Comparison of ENCODE assay signal across 8 cellular contexts in genomic region chr1:153608742-153609584, GRCh38. TPM values are rescaled to one million over a fixed set of nuclear protein-coding genes. Genes with fewer than 3 reads are reported as not detected.
DNase-seq lines count a peak whose midpoint lies in the region; ATAC-seq, FAIRE-seq and TF ChIP-seq lines count a peak whose summit lies in the region.
"Had no signal": no experiment of that assay in that cellular context is flagged by ENCODE, and none has a peak within 500 bp of the region (broad histone marks: within the 10 kb centered on the region; RNA-seq: fewer than 3 reads in every experiment).

No MANE protein-coding gene starts in this region.

- DNase-seq in MG63 = peak; percentile 87
- peak; percentile 92 to 95 for DNase-seq in cardiac fibroblast (ENCODE audit: low read depth in 2 of 2)
- no peak for DNase-seq in keratinocyte (ENCODE audit: low read depth, low spot score)
- peak; percentile 64 for DNase-seq in smooth muscle cell of the brain vasculature (ENCODE audit: low read depth, low spot score)
- no peak for DNase-seq in NCI-H345 (lab: John Stamatoyannopoulos, UW)

- no peaks in the 10 kb centered on the region for H3K9me1 ChIP-seq in keratinocyte (ENCODE audit: control insufficient read depth, extremely low read depth, insufficient read depth, low read length)

- no peak for ATAC-seq in HG03280 (IDR thresholded peaks at IDR 0.05; ENCODE audit: unreplicated experiment)
- no peak for ATAC-seq in stimulated activated memory B cell treated with anti-CD40 and anti-IgM and Interleukin-4, amounts not matched to agents 10 μg/mL and 1 μg/mL and 100 μg/mL, for 72 hours

- no peaks in the 10 kb centered on the region for H3K27me3 ChIP-seq in MG63
- H3K27me3 ChIP-seq in keratinocyte (ENCODE audit: control insufficient read depth, extremely low read depth, insufficient read depth, low read length) = no peaks in the 10 kb centered on the region

- peaks cover 57% of the 10 kb centered on the region for H3K79me2 ChIP-seq in keratinocyte (ENCODE audit: control insufficient read depth, insufficient read depth, low read length)

- peaks cover 28% of the 10 kb centered on the region for H3K4me1 Mint-ChIP-seq in stimulated activated memory B cell treated with anti-CD40 and anti-IgM and Interleukin-4, amounts not matched to agents 10 μg/mL and 1 μg/mL and 100 μg/mL, for 72 hours

- H3K9me3 ChIP-seq in MG63 = no peaks in the 10 kb centered on the region
- H3K9me3 ChIP-seq in keratinocyte (ENCODE audit: control insufficient read depth, low read depth, low read length) = no peaks in the 10 kb centered on the region

- FAIRE-seq in keratinocyte (lab: Jason Lieb, UNC) = peak; percentile 65

- dilution Hi-C loops in keratinocyte (cut with MboI; ENCODE audit: extremely low pct_ligation_motif_present, low sequenced_read_pairs) = no loop called here

- H2AFZ ChIP-seq in keratinocyte (ENCODE audit: control insufficient read depth, low read length) = no peak overlapping the region

- no peak overlapping the region for H3K4me3 Mint-ChIP-seq in stimulated activated memory B cell treated with anti-CD40 and anti-IgM and Interleukin-4, amounts not matched to agents 10 μg/mL and 1 μg/mL and 100 μg/mL, for 72 hours

- peak overlapping the region; percentile 81 for H3K27ac ChIP-seq in keratinocyte (ENCODE audit: control insufficient read depth, insufficient read depth, low read length)

- H3K27ac Mint-ChIP-seq in stimulated activated memory B cell treated with anti-CD40 and anti-IgM and Interleukin-4, amounts not matched to agents 10 μg/mL and 1 μg/mL and 100 μg/mL, for 72 hours = no peak overlapping the region

- TF ChIP-seq CTCF in cardiac fibroblast (IDR thresholded peaks at IDR 0.05; ENCODE audit: low read depth, low read length) (no peak), keratinocyte (optimal IDR thresholded peaks at IDR 0.05 in 1 of 3, IDR thresholded peaks at IDR 0.05 in 1 of 3, conservative IDR thresholded peaks at IDR 0.05 in 1 of 3; ENCODE audit: extremely low read depth in 1 of 3, insufficient read depth in 2 of 3, low read length in 3 of 3) (no peak)

- H3K36me3 Mint-ChIP-seq in stimulated activated memory B cell treated with anti-CD40 and anti-IgM and Interleukin-4, amounts not matched to agents 10 μg/mL and 1 μg/mL and 100 μg/mL, for 72 hours = no peaks in the 10 kb centered on the region

- peak overlapping the region; percentile 99 for H3K9ac ChIP-seq in keratinocyte (ENCODE audit: control insufficient read depth, extremely low read depth, insufficient read depth, low read length)

- H4K20me1 ChIP-seq in keratinocyte (ENCODE audit: control insufficient read depth, extremely low read depth, insufficient read depth, low read length) = peaks cover 5% of the 10 kb centered on the region

- H3K27me3 Mint-ChIP-seq in stimulated activated memory B cell treated with anti-CD40 and anti-IgM and Interleukin-4, amounts not matched to agents 10 μg/mL and 1 μg/mL and 100 μg/mL, for 72 hours = no peaks in the 10 kb centered on the region

- H3K4me2 ChIP-seq in keratinocyte (ENCODE audit: control insufficient read depth, extremely low read depth, insufficient read depth, low read depth, low read length) = peak overlapping the region; percentile 98

- peak overlapping the region; percentile 34 for H3K4me3 ChIP-seq in MG63
- H3K4me3 ChIP-seq in cardiac fibroblast (replicated peaks in 1 of 2; ENCODE audit: low read depth in 2 of 2, low read length in 2 of 2) = peak overlapping the region; percentile 26 to 77
- peak overlapping the region; percentile 55 to 98 (median 90) for H3K4me3 ChIP-seq in keratinocyte (ENCODE audit: control insufficient read depth in 2 of 3, extremely low read depth in 1 of 3, insufficient read depth in 2 of 3, low read depth in 1 of 3, low read length in 3 of 3)

- peaks cover 51% of the 10 kb centered on the region for H3K36me3 ChIP-seq in MG63
- H3K36me3 ChIP-seq in keratinocyte (ENCODE audit: control insufficient read depth in 2 of 2, extremely low read depth in 1 of 2, insufficient read depth in 2 of 2, low read length in 2 of 2) = peaks cover 25 to 50% of the 10 kb centered on the region in 2 experiments

- H3K4me1 ChIP-seq in keratinocyte (ENCODE audit: control insufficient read depth, extremely low read depth, insufficient read depth, low read length) = peaks cover 35% of the 10 kb centered on the region

- peaks cover 2% of the 10 kb centered on the region for H3K9me3 Mint-ChIP-seq in stimulated activated memory B cell treated with anti-CD40 and anti-IgM and Interleukin-4, amounts not matched to agents 10 μg/mL and 1 μg/mL and 100 μg/mL, for 72 hours

RNA-seq across cellular contexts. Expression of gene S100A16, which starts 4.0 kb away (rescaled TPM):
- total RNA-seq in MG63 (2014; rRNA removed; shearing (Covaris generic); ENCODE audit: low replicate concordance) = 315 and 318 TPM in 2 replicates
- polyA plus RNA-seq in keratinocyte = 1,620 to 2,357 TPM (median 2,299 TPM) in 3 replicates
- polyA plus RNA-seq in keratinocyte (2011; ENCODE audit: low read depth) = 478 TPM
- 1,853 and 2,422 TPM in 2 replicates for polyA plus RNA-seq in keratinocyte (2011; cell fraction: cytosol; rRNA removed)
- polyA plus RNA-seq in keratinocyte (2011; cell fraction: nucleus; rRNA removed) = 641 and 719 TPM in 2 replicates
- 1,429 and 1,473 TPM in 2 replicates for polyA plus RNA-seq in keratinocyte (2012; ENCODE audit: low replicate concordance)
- 883 to 1,336 TPM (median 1,077 TPM) in 3 replicates for polyA minus RNA-seq in keratinocyte
- polyA minus RNA-seq in keratinocyte (2011; cell fraction: cytosol; rRNA and poly(A)+ RNA removed) = 1,097 TPM
- polyA minus RNA-seq in keratinocyte (2011; cell fraction: nucleus; rRNA and poly(A)+ RNA removed) = 264 and 275 TPM in 2 replicates
- total RNA-seq: T-helper 2 cell treated with Interferon-gamma antibody and Interleukin-4, amounts not matched to agents 100 ng/mL and 5 ng/mL, for 36 hours had no signal

RNA-seq across cellular contexts. Expression of gene S100A14, which starts 7.2 kb away (rescaled TPM):
- total RNA-seq in MG63 (2014; rRNA removed; shearing (Covaris generic); ENCODE audit: low replicate concordance) = 1.3 TPM in 1 of 2 replicates, not detected in the other
- 1,249 to 1,646 TPM (median 1,394 TPM) in 3 replicates for polyA plus RNA-seq in keratinocyte
- polyA plus RNA-seq in keratinocyte (2011; ENCODE audit: low read depth) = 1,951 TPM
- 1,566 and 1,644 TPM in 2 replicates for polyA plus RNA-seq in keratinocyte (2011; cell fraction: cytosol; rRNA removed)
- polyA plus RNA-seq in keratinocyte (2011; cell fraction: nucleus; rRNA removed) = 614 and 760 TPM in 2 replicates
- polyA plus RNA-seq in keratinocyte (2012; ENCODE audit: low replicate concordance) = 1,389 and 1,858 TPM in 2 replicates
- 691 to 1,029 TPM (median 755 TPM) in 3 replicates for polyA minus RNA-seq in keratinocyte
- polyA minus RNA-seq in keratinocyte (2011; cell fraction: cytosol; rRNA and poly(A)+ RNA removed) = 520 TPM
- 81.8 and 131 TPM in 2 replicates for polyA minus RNA-seq in keratinocyte (2011; cell fraction: nucleus; rRNA and poly(A)+ RNA removed)
- total RNA-seq: T-helper 2 cell treated with Interferon-gamma antibody and Interleukin-4, amounts not matched to agents 100 ng/mL and 5 ng/mL, for 36 hours had no signal

RNA-seq across cellular contexts. Expression of gene S100A13, which starts 18.3 kb away (rescaled TPM):
- 128 and 143 TPM in 2 replicates for total RNA-seq in MG63 (2014; rRNA removed; shearing (Covaris generic); ENCODE audit: low replicate concordance)
- 215 to 276 TPM (median 228 TPM) in 3 replicates for polyA plus RNA-seq in keratinocyte
- polyA plus RNA-seq in keratinocyte (2011; ENCODE audit: low read depth) = 23.1 TPM
- 196 and 254 TPM in 2 replicates for polyA plus RNA-seq in keratinocyte (2011; cell fraction: cytosol; rRNA removed)
- polyA plus RNA-seq in keratinocyte (2011; cell fraction: nucleus; rRNA removed) = 79.2 and 99.1 TPM in 2 replicates
- polyA plus RNA-seq in keratinocyte (2012; ENCODE audit: low replicate concordance) = 67.0 and 191 TPM in 2 replicates
- 66.1 to 141 TPM (median 117 TPM) in 3 replicates for polyA minus RNA-seq in keratinocyte
- 64.7 TPM for polyA minus RNA-seq in keratinocyte (2011; cell fraction: cytosol; rRNA and poly(A)+ RNA removed)
- polyA minus RNA-seq in keratinocyte (2011; cell fraction: nucleus; rRNA and poly(A)+ RNA removed) = 10.3 and 13.6 TPM in 2 replicates

RNA-seq across cellular contexts. Expression of gene S100A1, which starts 19.3 kb away (rescaled TPM):
- total RNA-seq in MG63 (2014; rRNA removed; shearing (Covaris generic); ENCODE audit: low replicate concordance) = 0.99 TPM in 1 of 2 replicates, not detected in the other
- polyA plus RNA-seq in keratinocyte = 0.12 to 0.15 TPM in 2 of 3 replicates, not detected in the other
- polyA plus RNA-seq in keratinocyte (2011; ENCODE audit: low read depth) = 1.3 TPM
- 0.27 TPM in 1 of 2 replicates, not detected in the other for polyA plus RNA-seq in keratinocyte (2011; cell fraction: cytosol; rRNA removed)
- polyA plus RNA-seq in keratinocyte (2011; cell fraction: nucleus; rRNA removed) = not detected in 2 replicates
- 1.1 and 1.4 TPM in 2 replicates for polyA plus RNA-seq in keratinocyte (2012; ENCODE audit: low replicate concordance)
- polyA minus RNA-seq in keratinocyte = not detected in 3 replicates
- not detected for polyA minus RNA-seq in keratinocyte (2011; cell fraction: cytosol; rRNA and poly(A)+ RNA removed)
- polyA minus RNA-seq in keratinocyte (2011; cell fraction: nucleus; rRNA and poly(A)+ RNA removed) = not detected in 2 replicates
- total RNA-seq: T-helper 2 cell treated with Interferon-gamma antibody and Interleukin-4, amounts not matched to agents 100 ng/mL and 5 ng/mL, for 36 hours had no signal

RNA-seq across cellular contexts. Expression of gene CHTOP, which starts 24.9 kb away (rescaled TPM):
- 61.0 and 72.4 TPM in 2 replicates for total RNA-seq in MG63 (2014; rRNA removed; shearing (Covaris generic); ENCODE audit: low replicate concordance)
- 46.7 to 68.6 TPM (median 56.0 TPM) in 3 replicates for polyA plus RNA-seq in keratinocyte
- polyA plus RNA-seq in keratinocyte (2011; ENCODE audit: low read depth) = 23.4 TPM
- polyA plus RNA-seq in keratinocyte (2011; cell fraction: cytosol; rRNA removed) = 32.9 and 40.8 TPM in 2 replicates
- polyA plus RNA-seq in keratinocyte (2011; cell fraction: nucleus; rRNA removed) = 66.9 and 80.9 TPM in 2 replicates
- 52.9 and 54.0 TPM in 2 replicates for polyA plus RNA-seq in keratinocyte (2012; ENCODE audit: low replicate concordance)
- 12.4 to 35.9 TPM (median 23.4 TPM) in 3 replicates for polyA minus RNA-seq in keratinocyte
- polyA minus RNA-seq in keratinocyte (2011; cell fraction: cytosol; rRNA and poly(A)+ RNA removed) = 35.3 TPM
- 22.9 and 31.6 TPM in 2 replicates for polyA minus RNA-seq in keratinocyte (2011; cell fraction: nucleus; rRNA and poly(A)+ RNA removed)

Comparison
In these comparisons a context has a peak if more than half of its experiments do, and no peak if none do; other contexts are left out.
1. DNase-seq: peak in MG63 (single experiment), cardiac fibroblast (2 of 2) and smooth muscle cell of the brain vasculature (single experiment); none in keratinocyte (single experiment) and NCI-H345 (single experiment).
2. H3K4me3 ChIP-seq: peak in every context shown above with its lines; median percentile 90 in keratinocyte; 52 in cardiac fibroblast; 34 in MG63.